In genomic region chr2:74673821-74674528, GRCh38 we compare ENCODE assay signal across 36 cellular contexts. TPM values are rescaled to one million over a fixed set of nuclear protein-coding genes. Genes with fewer than 3 reads are reported as not detected.
"Had no signal": no experiment of that assay in that cellular context is flagged by ENCODE, and none has a peak within 500 bp of the region (broad histone marks: within the 10 kb centered on the region; RNA-seq: fewer than 3 reads in every experiment).

No MANE protein-coding gene starts in this region.

- H3K4me1 ChIP-seq: ascending aorta had no signal

- ATAC-seq: activated CD8-positive, alpha-beta T cell treated with anti-CD3 and anti-CD28 coated beads for 36 hours; activated naive CD8-positive, alpha-beta T cell treated with anti-CD3 and anti-CD28 coated beads, Interleukin-2, amount 50 U/mL, for 24 hours; activated T-cell treated with anti-CD3 and anti-CD28 coated beads, Interleukin-2, amount 50 U/mL, for 4 hours; activated T-cell treated with anti-CD3 and anti-CD28 coated beads, Interleukin-2, amount 50 U/mL, for 72 hours; activated T-helper 17 cell treated with anti-CD3 and anti-CD28 coated beads, Interleukin-2, amount 50 U/mL, for 72 hours had no signal

- H3K9me3 Mint-ChIP-seq: activated B cell treated with CpG ODN at 0.5 μM for 24 hours; activated CD4-positive, alpha-beta memory T cell treated with anti-CD3 and anti-CD28 coated beads for 36 hours; activated CD4-positive, alpha-beta T cell treated with anti-CD3 and anti-CD28 coated beads, Interleukin-2, amount 10 ng/mL, durations not matched to agents 24 days and 14 days; activated CD8-positive, alpha-beta T cell treated with anti-CD3 and anti-CD28 coated beads for 36 hours; activated naive CD4-positive, alpha-beta T cell treated with anti-CD3 and anti-CD28 coated beads for 36 hours; activated naive CD4-positive, alpha-beta T cell treated with anti-CD3 and anti-CD28 coated beads, Interleukin-2, amount 50 U/mL, for 24 hours; activated naive CD8-positive, alpha-beta T cell treated with anti-CD3 and anti-CD28 coated beads, Interleukin-2, amount 10 ng/mL, durations not matched to agents 7 days and 5 days; activated naive CD8-positive, alpha-beta T cell treated with anti-CD3 and anti-CD28 coated beads, Interleukin-2, amount 50 U/mL, for 24 hours; activated T-cell treated with anti-CD3 and anti-CD28 coated beads, Interleukin-2, amount 50 U/mL, for 4 hours; activated T-cell treated with anti-CD3 and anti-CD28 coated beads, Interleukin-2, amount 50 U/mL, for 72 hours; activated T-helper 1 cell treated with anti-CD3 and anti-CD28 coated beads, Interleukin-12 subunit alpha, Interleukin-12 subunit beta, Interleukin-2, Interleukin-4 antibody, amounts not matched to agents 30 ng/mL and 10 ng/mL and 1 ng/mL, durations not matched to agents 14 hours and 24 hours and 36 hours; activated T-helper 17 cell treated with anti-CD3 and anti-CD28 coated beads, Interleukin-2, amount 50 U/mL, for 72 hours; brain; T-helper 1 cell treated with Interleukin-12 subunit alpha and Interleukin-12 subunit beta and Interleukin-4 antibody, amounts not matched to agents 30 μg/mL and 1 μg/mL, for 36 hours; T-helper 2 cell treated with Interferon-gamma antibody and Interleukin-4, amounts not matched to agents 5 μg/mL and 100 μg/mL, for 36 hours had no signal

- H3K27ac ChIP-seq: ascending aorta, VCaP had no signal

- H3K27me3 Mint-ChIP-seq: activated B cell treated with CpG ODN at 0.5 μM for 24 hours; activated CD4-positive, alpha-beta memory T cell treated with anti-CD3 and anti-CD28 coated beads for 36 hours; activated CD4-positive, alpha-beta T cell treated with anti-CD3 and anti-CD28 coated beads, Interleukin-2, amount 10 ng/mL, durations not matched to agents 24 days and 14 days; activated CD8-positive, alpha-beta T cell treated with anti-CD3 and anti-CD28 coated beads for 36 hours; activated naive CD4-positive, alpha-beta T cell treated with anti-CD3 and anti-CD28 coated beads, Interleukin-2, amount 50 U/mL, for 24 hours; activated naive CD8-positive, alpha-beta T cell; activated naive CD8-positive, alpha-beta T cell treated with anti-CD3 and anti-CD28 coated beads, Interleukin-2, amount 10 ng/mL, durations not matched to agents 7 days and 5 days; activated naive CD8-positive, alpha-beta T cell treated with anti-CD3 and anti-CD28 coated beads, Interleukin-2, amount 50 U/mL, for 24 hours; activated T-helper 17 cell treated with anti-CD3 and anti-CD28 coated beads, Interleukin-2, amount 50 U/mL, for 72 hours; brain had no signal

- H3K4me3 Mint-ChIP-seq: activated B cell treated with CpG ODN at 0.5 μM for 24 hours; activated CD4-positive, alpha-beta memory T cell treated with anti-CD3 and anti-CD28 coated beads for 36 hours; activated CD4-positive, alpha-beta T cell treated with anti-CD3 and anti-CD28 coated beads, Interleukin-2, amount 10 ng/mL, durations not matched to agents 24 days and 14 days; activated CD8-positive, alpha-beta T cell treated with anti-CD3 and anti-CD28 coated beads for 36 hours; activated naive CD4-positive, alpha-beta T cell treated with anti-CD3 and anti-CD28 coated beads for 36 hours; activated naive CD4-positive, alpha-beta T cell treated with anti-CD3 and anti-CD28 coated beads, Interleukin-2, amount 50 U/mL, for 24 hours; activated naive CD8-positive, alpha-beta T cell; activated naive CD8-positive, alpha-beta T cell treated with anti-CD3 and anti-CD28 coated beads, Interleukin-2, amount 10 ng/mL, durations not matched to agents 7 days and 5 days; activated naive CD8-positive, alpha-beta T cell treated with anti-CD3 and anti-CD28 coated beads, Interleukin-2, amount 50 U/mL, for 24 hours; activated T-cell treated with anti-CD3 and anti-CD28 coated beads, Interleukin-2, amount 50 U/mL, for 4 hours; activated T-cell treated with anti-CD3 and anti-CD28 coated beads, Interleukin-2, amount 50 U/mL, for 72 hours; activated T-helper 1 cell treated with anti-CD3 and anti-CD28 coated beads, Interleukin-12 subunit alpha, Interleukin-12 subunit beta, Interleukin-2, Interleukin-4 antibody, amounts not matched to agents 30 ng/mL and 10 ng/mL and 1 ng/mL, durations not matched to agents 14 hours and 24 hours and 36 hours; activated T-helper 17 cell treated with anti-CD3 and anti-CD28 coated beads, Interleukin-2, amount 50 U/mL, for 72 hours; brain; T-helper 1 cell treated with Interleukin-12 subunit alpha and Interleukin-12 subunit beta and Interleukin-4 antibody, amounts not matched to agents 30 μg/mL and 1 μg/mL, for 36 hours; T-helper 2 cell treated with Interferon-gamma antibody and Interleukin-4, amounts not matched to agents 5 μg/mL and 100 μg/mL, for 36 hours had no signal

- H3K4me3 ChIP-seq: ascending aorta had no signal

- DNase-seq: activated B cell treated with CpG ODN at 0.5 μM for 24 hours; activated CD4-positive, alpha-beta memory T cell treated with anti-CD3 and anti-CD28 coated beads for 36 hours; activated CD4-positive, alpha-beta T cell treated with anti-CD3 and anti-CD28 coated beads for 4 hours; activated CD4-positive, alpha-beta T cell treated with anti-CD3 and anti-CD28 coated beads, Interleukin-2, amount 10 ng/mL, durations not matched to agents 24 days and 14 days; activated CD4-positive, alpha-beta T cell treated with anti-CD3 and anti-CD28 coated beads, Interleukin-2, amount 50 U/mL, for 1 hour; activated CD4-positive, alpha-beta T cell treated with anti-CD3 and anti-CD28 coated beads, Interleukin-2, amount 50 U/mL, for 4 hours; activated CD4-positive, CD25-positive, alpha-beta regulatory T cell treated with anti-CD3 and anti-CD28 coated beads, Interleukin-2, amount 50 U/mL, for 72 hours; activated CD8-positive, alpha-beta memory T cell treated with anti-CD3 and anti-CD28 coated beads, Interleukin-2, amount 50 U/mL, for 4 hours; activated CD8-positive, alpha-beta T cell treated with anti-CD3 and anti-CD28 coated beads for 36 hours; activated effector memory CD4-positive, alpha-beta T cell treated with anti-CD3 and anti-CD28 coated beads, Interleukin-2, amount 50 U/mL, for 16 hours; activated gamma-delta T cell treated with Interleukin-2 at 50 U/mL for 16 hours; activated naive CD4-positive, alpha-beta T cell; activated naive CD4-positive, alpha-beta T cell treated with anti-CD3 and anti-CD28 coated beads for 36 hours; activated naive CD8-positive, alpha-beta T cell treated with anti-CD3 and anti-CD28 coated beads, Interleukin-2, amount 10 ng/mL, durations not matched to agents 7 days and 5 days; activated naive CD8-positive, alpha-beta T cell treated with anti-CD3 and anti-CD28 coated beads, Interleukin-2, amount 50 U/mL, for 24 hours; activated T-cell treated with anti-CD3 and anti-CD28 coated beads for 4 hours; activated T-cell treated with anti-CD3 and anti-CD28 coated beads, Interleukin-2, amount 50 U/mL, for 1 hour; activated T-cell treated with anti-CD3 and anti-CD28 coated beads, Interleukin-2, amount 50 U/mL, for 4 hours; activated T-cell treated with anti-CD3 and anti-CD28 coated beads, Interleukin-2, amount 50 U/mL, for 72 hours; amygdala; anterior cingulate cortex; central memory CD4-positive, alpha-beta T cell; T-helper 1 cell; T-helper 2 cell; T-helper 9 cell had no signal

- H3K9me3 ChIP-seq: ascending aorta had no signal

- H3K27me3 ChIP-seq: ascending aorta had no signal

- H3K4me1 Mint-ChIP-seq: activated B cell treated with CpG ODN at 0.5 μM for 24 hours; activated CD4-positive, alpha-beta T cell treated with anti-CD3 and anti-CD28 coated beads, Interleukin-2, amount 10 ng/mL, durations not matched to agents 24 days and 14 days; activated naive CD4-positive, alpha-beta T cell treated with anti-CD3 and anti-CD28 coated beads, Interleukin-2, amount 50 U/mL, for 24 hours; activated naive CD8-positive, alpha-beta T cell treated with anti-CD3 and anti-CD28 coated beads, Interleukin-2, amount 10 ng/mL, durations not matched to agents 7 days and 5 days; activated naive CD8-positive, alpha-beta T cell treated with anti-CD3 and anti-CD28 coated beads, Interleukin-2, amount 50 U/mL, for 24 hours; activated T-helper 17 cell treated with anti-CD3 and anti-CD28 coated beads, Interleukin-2, amount 50 U/mL, for 72 hours; brain had no signal

- H3K27ac Mint-ChIP-seq: activated B cell treated with CpG ODN at 0.5 μM for 24 hours; activated CD4-positive, alpha-beta memory T cell treated with anti-CD3 and anti-CD28 coated beads for 36 hours; activated CD4-positive, alpha-beta T cell treated with anti-CD3 and anti-CD28 coated beads, Interleukin-2, amount 10 ng/mL, durations not matched to agents 24 days and 14 days; activated CD8-positive, alpha-beta T cell treated with anti-CD3 and anti-CD28 coated beads for 36 hours; activated naive CD4-positive, alpha-beta T cell treated with anti-CD3 and anti-CD28 coated beads for 36 hours; activated naive CD4-positive, alpha-beta T cell treated with anti-CD3 and anti-CD28 coated beads, Interleukin-2, amount 50 U/mL, for 24 hours; activated naive CD8-positive, alpha-beta T cell; activated naive CD8-positive, alpha-beta T cell treated with anti-CD3 and anti-CD28 coated beads, Interleukin-2, amount 10 ng/mL, durations not matched to agents 7 days and 5 days; activated naive CD8-positive, alpha-beta T cell treated with anti-CD3 and anti-CD28 coated beads, Interleukin-2, amount 50 U/mL, for 24 hours; activated T-cell treated with anti-CD3 and anti-CD28 coated beads, Interleukin-2, amount 50 U/mL, for 72 hours; activated T-helper 1 cell treated with anti-CD3 and anti-CD28 coated beads, Interleukin-12 subunit alpha, Interleukin-12 subunit beta, Interleukin-2, Interleukin-4 antibody, amounts not matched to agents 30 ng/mL and 10 ng/mL and 1 ng/mL, durations not matched to agents 14 hours and 24 hours and 36 hours; activated T-helper 17 cell treated with anti-CD3 and anti-CD28 coated beads, Interleukin-2, amount 50 U/mL, for 72 hours; brain; T-helper 1 cell treated with Interleukin-12 subunit alpha and Interleukin-12 subunit beta and Interleukin-4 antibody, amounts not matched to agents 30 μg/mL and 1 μg/mL, for 36 hours; T-helper 2 cell treated with Interferon-gamma antibody and Interleukin-4, amounts not matched to agents 5 μg/mL and 100 μg/mL, for 36 hours had no signal

RNA-seq across cellular contexts. Expression of gene M1AP, which starts 25.8 kb away (rescaled TPM):
- total RNA-seq: activated B cell treated with CpG ODN at 0.5 μM for 24 hours; activated CD4-positive, alpha-beta memory T cell treated with anti-CD3 and anti-CD28 coated beads for 36 hours; activated CD4-positive, alpha-beta T cell treated with anti-CD3 and anti-CD28 coated beads, Interleukin-2, amount 10 ng/mL, durations not matched to agents 24 days and 14 days; activated CD8-positive, alpha-beta memory T cell treated with anti-CD3 and anti-CD28 coated beads for 36 hours; activated CD8-positive, alpha-beta T cell treated with anti-CD3 and anti-CD28 coated beads for 36 hours; activated naive CD8-positive, alpha-beta T cell treated with anti-CD3 and anti-CD28 coated beads, Interleukin-2, amount 10 ng/mL, durations not matched to agents 7 days and 5 days; activated T-cell treated with anti-CD3 and anti-CD28 coated beads, Interleukin-2, amount 50 U/mL, for 4 hours; activated T-cell treated with anti-CD3 and anti-CD28 coated beads, Interleukin-2, amount 50 U/mL, for 72 hours; activated T-helper 17 cell treated with anti-CD3 and anti-CD28 coated beads, Interleukin-2, amount 50 U/mL, for 72 hours; ascending aorta; cardiac septum had no signal
